19 cellular contexts compared by ENCODE assay signal in genomic region chr4:7387925-7388324, GRCh38. TPM values are rescaled to one million over a fixed set of nuclear protein-coding genes. Genes with fewer than 3 reads are reported as not detected.
"Had no signal": no experiment of that assay in that cellular context is flagged by ENCODE, and none has a peak within 500 bp of the region (broad histone marks: within the 10 kb centered on the region; RNA-seq: fewer than 3 reads in every experiment).

No MANE protein-coding gene starts in this region.

- H3K9me3 ChIP-seq: adrenal gland, psoas muscle, sigmoid colon had no signal

- H3K27ac Mint-ChIP-seq: activated naive CD4-positive, alpha-beta T cell treated with anti-CD3 and anti-CD28 coated beads for 36 hours; dendritic cell treated with granulocyte-macrophage colony-stimulating factor and Interleukin-4, amounts not matched to agents 40 ng/mL and 50 ng/mL, for 4 days; nephron; T-helper 2 cell treated with Interferon-gamma antibody and Interleukin-4, amounts not matched to agents 5 μg/mL and 100 μg/mL, for 36 hours had no signal

- H3K4me3 ChIP-seq: adrenal gland, psoas muscle, sigmoid colon had no signal

- H3K4me3 Mint-ChIP-seq: activated naive CD4-positive, alpha-beta T cell treated with anti-CD3 and anti-CD28 coated beads for 36 hours; central memory CD8-positive, alpha-beta T cell; dendritic cell treated with granulocyte-macrophage colony-stimulating factor and Interleukin-4, amounts not matched to agents 40 ng/mL and 50 ng/mL, for 4 days; nephron; T-helper 2 cell treated with Interferon-gamma antibody and Interleukin-4, amounts not matched to agents 5 μg/mL and 100 μg/mL, for 36 hours had no signal

- H3K4me1 ChIP-seq: adrenal gland, psoas muscle, sigmoid colon had no signal

- H3K4me1 Mint-ChIP-seq: central memory CD8-positive, alpha-beta T cell had no signal

- H3K27me3 ChIP-seq: adrenal gland, sigmoid colon had no signal

- DNase-seq: activated CD4-positive, alpha-beta T cell treated with anti-CD3 and anti-CD28 coated beads, Interleukin-2, amount 50 U/mL, for 48 hours; activated CD8-positive, alpha-beta memory T cell treated with anti-CD3 and anti-CD28 coated beads, Interleukin-2, amount 50 U/mL, for 4 hours; activated naive CD4-positive, alpha-beta T cell treated with anti-CD3 and anti-CD28 coated beads for 36 hours; kidney glomerular epithelial cell; psoas muscle; sigmoid colon; stimulated activated CD4-positive, alpha-beta T cell treated with anti-CD3 and anti-CD28 coated beads, Interleukin-2, amount 100 ng/mL, for 48 hours; stimulated activated naive CD4-positive, alpha-beta T cell treated with Interleukin-2 at 50 U/mL for 16 hours; SW 1271 had no signal

- H3K36me3 ChIP-seq: adrenal gland, sigmoid colon had no signal

- H3K27ac ChIP-seq: adrenal gland, psoas muscle, sigmoid colon had no signal

- H3K9me3 Mint-ChIP-seq: nephron had no signal

- ATAC-seq: activated CD4-positive, CD25-positive, alpha-beta regulatory T cell treated with anti-CD3 and anti-CD28 coated beads, Interleukin-2, amount 50 U/mL, for 24 hours; psoas muscle had no signal

RNA-seq across cellular contexts. Expression of gene PSAPL1, which starts 46.8 kb away (rescaled TPM):
- total RNA-seq: activated naive CD4-positive, alpha-beta T cell treated with anti-CD3 and anti-CD28 coated beads for 36 hours; adrenal gland; epithelial cell of proximal tubule; lung microvascular endothelial cell; mucosa of gallbladder; psoas muscle; sigmoid colon had no signal
- polyA plus RNA-seq: psoas muscle, urinary bladder had no signal
